ENCODE assay signal across 8 cellular contexts in genomic region chr4:184453402-184454160, GRCh38. TPM values are rescaled to one million over a fixed set of nuclear protein-coding genes. Genes with fewer than 3 reads are reported as not detected.
DNase-seq lines count a peak whose midpoint lies in the region; ATAC-seq and TF ChIP-seq lines count a peak whose summit lies in the region.

No MANE protein-coding gene starts in this region.

- H2AFZ ChIP-seq in osteoblast (ENCODE audit: low read length), result peak overlapping the region; percentile 66

- H3K36me3 ChIP-seq in esophagus squamous epithelium, result peaks cover 0 to 25% (median 0%) of the 10 kb centered on the region in 3 donors
- H3K36me3 ChIP-seq in osteoblast (ENCODE audit: insufficient read depth, low read length), result no peaks in the 10 kb centered on the region

- H3K4me3 Mint-ChIP-seq in IgD-negative memory B cell (peak overlapping the region; percentile 12 to 87 (median 79)), glutamatergic neuron (ENCODE audit: unreplicated experiment) (no peak overlapping the region)
- no peak overlapping the region for H3K4me3 Mint-ChIP-seq in activated CD4-positive, alpha-beta memory T cell treated with anti-CD3 and anti-CD28 coated beads, Interleukin-2, amount 10 ng/mL, durations not matched to agents 7 days and 5 days

- H3K27ac ChIP-seq in esophagus squamous epithelium, result peak overlapping the region; percentile 7 to 73 (median 55)
- peak overlapping the region; percentile 67 for H3K27ac ChIP-seq in osteoblast (ENCODE audit: low read depth, low read length)

- peak; percentile 56 for DNase-seq in GM10248 (ENCODE audit: extremely low spot score)
- DNase-seq in activated CD4-positive, alpha-beta memory T cell treated with anti-CD3 and anti-CD28 coated beads, Interleukin-2, amount 10 ng/mL, durations not matched to agents 7 days and 5 days, result peak; percentile 43
- no peak for DNase-seq in esophagus squamous epithelium (lab: John Stamatoyannopoulos, UW)
- peak; percentile 97 for DNase-seq in osteoblast (ENCODE audit: insufficient read length, low spot score, missing footprints)
- DNase-seq in glutamatergic neuron, result no peak
- no peak for DNase-seq in NCI-H2196 treated with DMSO at 0.1 percent for 48 hours (lab: John Stamatoyannopoulos, UW; ENCODE audit: unreplicated experiment)

- H3K4me3 ChIP-seq in esophagus squamous epithelium, result no peak overlapping the region
- H3K4me3 ChIP-seq in osteoblast (ENCODE audit: insufficient read depth, low read length), result peak overlapping the region; percentile 11

- intact Hi-C loops in esophagus squamous epithelium (cut with DNase I), result no loop called here

- CTCF ChIA-PET in GM10248 (lab: Yijun Ruan, JAX), result interaction anchor here (0.9 to 2.8 kb wide), 5 partner anchors 9 to 190 kb away, joined by 3 to 12 read pairs (median 5); no protein-coding TSS in a partner anchor
- CTCF ChIA-PET in activated CD4-positive, alpha-beta memory T cell treated with anti-CD3 and anti-CD28 coated beads, Interleukin-2, amount 10 ng/mL, durations not matched to agents 7 days and 5 days (lab: Charles Lee), result interaction anchor here (1.7 kb wide), 1 partner anchor 189 kb away, joined by 6 read pairs; no protein-coding TSS in a partner anchor

- H3K79me2 ChIP-seq in osteoblast (ENCODE audit: insufficient read depth, low read length), result peaks cover 91% of the 10 kb centered on the region

- H3K27ac Mint-ChIP-seq in IgD-negative memory B cell (peak overlapping the region; percentile 8 to 95 (median 16)), glutamatergic neuron (ENCODE audit: unreplicated experiment) (no peak overlapping the region)
- H3K27ac Mint-ChIP-seq in activated CD4-positive, alpha-beta memory T cell treated with anti-CD3 and anti-CD28 coated beads, Interleukin-2, amount 10 ng/mL, durations not matched to agents 7 days and 5 days, result peak overlapping the region; percentile 59

- peaks cover 2% of the 10 kb centered on the region for H3K27me3 Mint-ChIP-seq in IgD-negative memory B cell
- H3K27me3 Mint-ChIP-seq in activated CD4-positive, alpha-beta memory T cell treated with anti-CD3 and anti-CD28 coated beads, Interleukin-2, amount 10 ng/mL, durations not matched to agents 7 days and 5 days, result no peaks in the 10 kb centered on the region
- peaks cover 6% of the 10 kb centered on the region for H3K27me3 Mint-ChIP-seq in glutamatergic neuron (ENCODE audit: unreplicated experiment)

- TF ChIP-seq POLR2A in esophagus squamous epithelium (IDR thresholded peaks at IDR 0.05), result peak in 1 of 4 donors; percentile 26

- 9 to 11% methylated on average over 10 of the region's 10 CpGs for WGBS in esophagus squamous epithelium, 2 donors

- no peak for TF ChIP-seq CTCF in GM10248 (IDR thresholded peaks at IDR 0.05; ENCODE audit: control extremely low read depth, extremely low read depth, low read depth, missing control alignments)
- no peak for TF ChIP-seq CTCF in esophagus squamous epithelium (IDR thresholded peaks at IDR 0.05)
- TF ChIP-seq CTCF in osteoblast (IDR thresholded peaks at IDR 0.05; ENCODE audit: extremely low read depth, low read depth, low read length), result no peak
- no peak for TF ChIP-seq CTCF in glutamatergic neuron (IDR thresholded peaks at IDR 0.05; ENCODE audit: partially characterized antibody, unreplicated experiment)

- peaks cover 69 to 76% (median 71%) of the 10 kb centered on the region in 3 donors for H3K4me1 Mint-ChIP-seq in IgD-negative memory B cell
- peaks cover 59% of the 10 kb centered on the region for H3K4me1 Mint-ChIP-seq in activated CD4-positive, alpha-beta memory T cell treated with anti-CD3 and anti-CD28 coated beads, Interleukin-2, amount 10 ng/mL, durations not matched to agents 7 days and 5 days
- peaks cover 13% of the 10 kb centered on the region for H3K4me1 Mint-ChIP-seq in glutamatergic neuron (ENCODE audit: low read depth, unreplicated experiment)

- POLR2A ChIA-PET in GM10248 (lab: Yijun Ruan, JAX), result no interaction called here
- POLR2A ChIA-PET in activated CD4-positive, alpha-beta memory T cell treated with anti-CD3 and anti-CD28 coated beads, Interleukin-2, amount 10 ng/mL, durations not matched to agents 7 days and 5 days (lab: Charles Lee), result interaction anchor here (1.0 to 2.4 kb wide), 7 partner anchors 9 to 280 kb away, joined by 3 to 14 read pairs (median 4); partner anchors contain the start of gene IRF2

- H3K4me2 ChIP-seq in osteoblast (ENCODE audit: insufficient read depth, low read length), result peak overlapping the region; percentile 64

- H3K27me3 ChIP-seq in esophagus squamous epithelium (no peaks in the 10 kb centered on the region), osteoblast (ENCODE audit: insufficient read depth, low read length) (no peaks in the 10 kb centered on the region)

- peak; percentile 54 for ATAC-seq in GM21737 (IDR thresholded peaks at IDR 0.05; ENCODE audit: unreplicated experiment)

- H3K9me3 ChIP-seq in esophagus squamous epithelium (no peaks in the 10 kb centered on the region), osteoblast (ENCODE audit: low read depth, low read length) (no peaks in the 10 kb centered on the region)

- H3K36me3 Mint-ChIP-seq in IgD-negative memory B cell (peaks cover 2% of the 10 kb centered on the region), glutamatergic neuron (ENCODE audit: unreplicated experiment) (peaks cover 3% of the 10 kb centered on the region)
- H3K36me3 Mint-ChIP-seq in activated CD4-positive, alpha-beta memory T cell treated with anti-CD3 and anti-CD28 coated beads, Interleukin-2, amount 10 ng/mL, durations not matched to agents 7 days and 5 days (ENCODE audit: low read depth), result peaks cover 45% of the 10 kb centered on the region

- no peaks in the 10 kb centered on the region for H3K9me3 Mint-ChIP-seq in IgD-negative memory B cell
- no peaks in the 10 kb centered on the region for H3K9me3 Mint-ChIP-seq in activated CD4-positive, alpha-beta memory T cell treated with anti-CD3 and anti-CD28 coated beads, Interleukin-2, amount 10 ng/mL, durations not matched to agents 7 days and 5 days
- peaks cover 3% of the 10 kb centered on the region for H3K9me3 Mint-ChIP-seq in glutamatergic neuron (ENCODE audit: unreplicated experiment)

- H4K20me1 ChIP-seq in osteoblast (ENCODE audit: insufficient read depth, low read length), result peaks cover 21% of the 10 kb centered on the region

- H3K4me1 ChIP-seq in esophagus squamous epithelium (peaks cover 19 to 74% (median 40%) of the 10 kb centered on the region in 3 donors), osteoblast (ENCODE audit: insufficient read depth, low read length) (peaks cover 43% of the 10 kb centered on the region)

RNA-seq across cellular contexts. Expression of gene IRF2, which starts 20.8 kb away (rescaled TPM):
- polyA plus RNA-seq in IgD-negative memory B cell, result 105 TPM
- 10 to 100 TPM; 77.2 to 78.5 TPM for total RNA-seq in activated CD4-positive, alpha-beta memory T cell treated with anti-CD3 and anti-CD28 coated beads, Interleukin-2, amount 10 ng/mL, durations not matched to agents 7 days and 5 days
- total RNA-seq in esophagus squamous epithelium (10 to 100 TPM; 16.6 to 30.2 (median 23.4) TPM), osteoblast (43.0 and 43.8 TPM in 2 replicates), glutamatergic neuron (ENCODE audit: unreplicated experiment) (7.4 TPM)

Comparison
In these comparisons a context has a peak if more than half of its experiments do, and no peak if none do; other contexts are left out.
1. DNase-seq: peak in GM10248 (single experiment), activated CD4-positive, alpha-beta memory T cell treated with anti-CD3 and anti-CD28 coated beads, Interleukin-2, amount 10 ng/mL, durations not matched to agents 7 days and 5 days (single experiment) and osteoblast (single experiment); none in esophagus squamous epithelium (single experiment), glutamatergic neuron (single experiment) and NCI-H2196 treated with DMSO at 0.1 percent for 48 hours (single experiment).
2. H3K4me3 Mint-ChIP-seq: peak in IgD-negative memory B cell (4 of 4); none in activated CD4-positive, alpha-beta memory T cell treated with anti-CD3 and anti-CD28 coated beads, Interleukin-2, amount 10 ng/mL, durations not matched to agents 7 days and 5 days (single experiment) and glutamatergic neuron (single experiment).